Comparison of ENCODE assay signal across 11 cellular contexts in the genomic region with DNA sequence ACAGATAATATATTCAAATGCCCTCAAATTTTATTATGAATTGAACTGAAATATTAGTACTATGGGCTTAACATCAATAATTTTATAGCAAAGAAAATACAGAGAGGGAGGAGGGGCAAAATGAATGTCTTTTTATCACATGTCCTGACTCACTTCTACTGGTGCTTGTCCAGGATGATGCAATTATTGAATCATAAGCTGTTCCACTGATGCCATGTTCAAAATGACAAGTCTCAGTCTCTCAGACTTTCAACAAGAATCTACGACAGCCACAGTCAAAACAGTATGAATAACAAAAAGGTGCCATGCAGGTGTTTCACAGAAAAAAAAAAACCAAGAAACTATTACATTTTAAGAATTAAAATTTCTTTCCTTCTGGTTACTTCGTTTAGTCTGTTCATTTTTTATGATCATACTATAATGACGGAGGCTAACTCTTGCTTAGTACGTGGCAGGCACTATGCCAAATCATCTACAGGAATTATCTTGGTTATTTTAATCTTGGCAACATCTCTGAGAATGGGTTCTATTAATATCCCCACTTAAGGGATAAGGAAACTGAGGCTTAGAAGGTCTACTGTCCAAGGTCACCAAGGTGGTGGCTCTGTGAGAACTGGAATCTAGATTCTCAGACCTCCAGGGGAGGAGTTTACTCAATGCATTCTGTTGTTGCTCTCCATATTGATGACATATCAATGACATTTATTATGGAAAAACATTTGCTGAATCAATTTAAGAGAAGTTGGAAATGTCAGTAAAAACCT.
DNase-seq lines count a peak whose midpoint lies in the region; ATAC-seq and TF ChIP-seq lines count a peak whose summit lies in the region.
"Had no signal": no experiment of that assay in that cellular context is flagged by ENCODE, and none has a peak within 500 bp of the region (broad histone marks: within the 10 kb centered on the region; RNA-seq: fewer than 3 reads in every experiment).

No MANE protein-coding gene starts in this region.

- no peak overlapping the region for H3K9ac ChIP-seq in H9 (ENCODE audit: extremely low read depth, insufficient read length, low read length)

- H3T11ph ChIP-seq in H9 (ENCODE audit: low read length): no peak overlapping the region

- no peaks in the 10 kb centered on the region for H3K27me3 Mint-ChIP-seq in H9 (ENCODE audit: low read depth)
- H3K27me3 Mint-ChIP-seq: naive B cell had no signal

- intact Hi-C loops in left lung (cut with DNase I): no loop called here

- H2BK20ac ChIP-seq in H9 (ENCODE audit: low read depth, low read length, poor library complexity, severe bottlenecking): no peak overlapping the region

- no CpG with 5 or more reads among the region's 4 CpGs for WGBS in H9 (ENCODE audit: extremely low coverage, insufficient read length, low lambda C conversion rate)

- DNase-seq in AG10803 (ENCODE audit: low read depth): peak; percentile 64
- DNase-seq in HT1080 (ENCODE audit: low read depth): peak; percentile 51
- peak; percentile 60 for DNase-seq in astrocyte of the spinal cord (ENCODE audit: low read depth, low spot score)
- DNase-seq in left lung: no peak
- DNase-seq in NCI-H2081 treated with DMSO at 0.1 percent for 48 hours (lab: John Stamatoyannopoulos, UW): no peak
- DNase-seq in H9: no peak
- DNase-seq in NCI-H1417 (lab: John Stamatoyannopoulos, UW): no peak
- DNase-seq in GM19238 (ENCODE audit: insufficient read length, low spot score): no peak
- DNase-seq: DND-41, naive B cell, NCI-H446 treated with DMSO at 0.1 percent for 48 hours had no signal

- H3K4me3 Mint-ChIP-seq in H9: no peak overlapping the region
- H3K4me3 Mint-ChIP-seq: naive B cell had no signal

- H2AK5ac ChIP-seq in H9 (ENCODE audit: insufficient read length, low read length): no peak overlapping the region

- H3K18ac ChIP-seq in H9 (ENCODE audit: insufficient read length, low read depth, low read length): no peak overlapping the region

- H3K36me3 Mint-ChIP-seq in H9 (ENCODE audit: insufficient read depth in 1 of 3, low read depth in 3 of 3): peaks cover 0 to 4% (median 1%) of the 10 kb centered on the region in 3 experiments; a peak in 4 of 7 replicates

- no peak overlapping the region for H3K23ac ChIP-seq in H9 (ENCODE audit: insufficient read length, low read depth, low read length)

- H3K9me3 ChIP-seq in left lung: no peaks in the 10 kb centered on the region
- no peaks in the 10 kb centered on the region for H3K9me3 ChIP-seq in H9 (ENCODE audit: control insufficient read depth, low read depth, low read length)

- no peak overlapping the region for H3K4me2 ChIP-seq in H9 (ENCODE audit: insufficient read depth, insufficient read length, low read length)

- no peak overlapping the region for H4K8ac ChIP-seq in H9 (replicated peaks; ENCODE audit: insufficient read length, low read depth, low read length)

- no peak overlapping the region for H4K91ac ChIP-seq in H9 (ENCODE audit: insufficient read length, low read depth, low read length)

- no peak overlapping the region for H3K14ac ChIP-seq in H9 (ENCODE audit: insufficient read depth, low read length)

- ATAC-seq in left lung: no peak

- H3K4me3 ChIP-seq in AG10803 (ENCODE audit: low read length) (no peak overlapping the region), astrocyte of the spinal cord (ENCODE audit: low read depth, low read length) (no peak overlapping the region), left lung (no peak overlapping the region)

- peak overlapping the region; percentile 49 to 55 for H3K27ac ChIP-seq in left lung
- H3K27ac ChIP-seq in H9 (ENCODE audit: insufficient read length, low read depth, low read length): no peak overlapping the region

- H3K27me3 ChIP-seq in left lung (no peaks in the 10 kb centered on the region), H9 (ENCODE audit: insufficient read depth, low read length) (no peaks in the 10 kb centered on the region)

- H3K79me1 ChIP-seq in H9 (ENCODE audit: insufficient read depth, low read depth, low read length, poor library complexity, severe bottlenecking): no peaks in the 10 kb centered on the region

- H2AFZ ChIP-seq in H9 (ENCODE audit: low read length): no peak overlapping the region

- H3K4me1 ChIP-seq in left lung: peaks cover 0 to 39% of the 10 kb centered on the region in 2 donors
- H3K4me1 ChIP-seq in H9 (ENCODE audit: insufficient read depth, low read length): no peaks in the 10 kb centered on the region; the same call in 1 of the 2 replicates

- H3K56ac ChIP-seq in H9 (ENCODE audit: insufficient read length, low read depth, low read length): no peak overlapping the region

- H2BK15ac ChIP-seq in H9 (ENCODE audit: low read depth, low read length): no peak overlapping the region

- H2BK120ac ChIP-seq in H9 (ENCODE audit: low read depth, low read length, poor library complexity, severe bottlenecking): no peak overlapping the region

- H3K79me2 ChIP-seq in H9 (ENCODE audit: insufficient read depth, low read length): no peaks in the 10 kb centered on the region

- no peak for TF ChIP-seq CTCF in AG10803 (conservative IDR thresholded peaks at IDR 0.05; ENCODE audit: low read length)
- TF ChIP-seq CTCF in astrocyte of the spinal cord (IDR thresholded peaks at IDR 0.05; ENCODE audit: low read depth, low read length): no peak
- TF ChIP-seq CTCF in left lung (IDR thresholded peaks at IDR 0.05): no peak
- TF ChIP-seq CTCF in H9 (conservative IDR thresholded peaks at IDR 0.05): no peak

- no peaks in the 10 kb centered on the region for H4K20me1 ChIP-seq in H9 (ENCODE audit: control insufficient read depth, insufficient read depth, insufficient read length)

- no peaks in the 10 kb centered on the region for H3K23me2 ChIP-seq in H9 (ENCODE audit: insufficient read length, low read depth, low read length, poor library complexity, severe bottlenecking)

- H3K4me1 Mint-ChIP-seq in H9: peaks cover 16 to 17% of the 10 kb centered on the region in 2 experiments

- in situ Hi-C loops in astrocyte of the spinal cord (cut with HindIII; ENCODE audit: low sequenced_read_pairs): no loop called here

- H3K4ac ChIP-seq in H9 (ENCODE audit: low read depth, low read length): no peak overlapping the region

- no peak overlapping the region; a peak in 1 of 7 replicates for H3K27ac Mint-ChIP-seq in H9

- H2BK12ac ChIP-seq in H9 (ENCODE audit: insufficient read length, low read depth, low read length): no peak overlapping the region

- H2BK5ac ChIP-seq in H9 (ENCODE audit: insufficient read length, low read length): no peak overlapping the region

- no peaks in the 10 kb centered on the region for H3K36me3 ChIP-seq in left lung

- no peaks in the 10 kb centered on the region for H3K9me3 Mint-ChIP-seq in H9
- H3K9me3 Mint-ChIP-seq: naive B cell had no signal

- no peak overlapping the region for H4K5ac ChIP-seq in H9 (ENCODE audit: insufficient read length, low read depth, low read length)

Comparison
In these comparisons a context has a peak if more than half of its experiments do, and no peak if none do; other contexts are left out.
1. DNase-seq: peak in AG10803 (single experiment), HT1080 (single experiment) and astrocyte of the spinal cord (single experiment); none in left lung (0 of 2), NCI-H2081 treated with DMSO at 0.1 percent for 48 hours (single experiment), H9 (single experiment), NCI-H1417 (0 of 3) and GM19238 (single experiment).